Comparison of ENCODE assay signal across 1 cellular context in the genomic region with DNA sequence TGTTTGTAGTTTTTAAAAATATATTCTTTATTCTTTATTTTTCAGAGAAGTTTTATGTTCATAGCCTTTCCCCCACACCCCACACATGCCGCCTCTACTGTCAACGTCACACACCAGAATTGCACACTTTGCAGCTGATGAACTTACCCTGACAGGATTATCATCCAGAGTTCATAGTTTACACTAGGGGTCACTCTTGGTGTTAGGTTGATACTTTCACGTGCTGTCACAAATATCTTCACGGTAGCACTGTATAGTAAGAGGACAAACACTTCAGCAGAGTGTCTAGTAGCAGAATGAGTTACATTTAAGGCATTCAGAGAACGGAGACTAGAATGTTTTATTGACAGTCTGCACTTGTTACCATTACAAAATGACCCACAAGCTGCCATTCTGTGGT.
TF ChIP-seq lines count a peak whose summit lies in the region.

No MANE protein-coding gene starts in this region.

TF ChIP-seq in GM23338, 12 proteins besides CTCF, POLR2A, EP300 and RAD21 (continued from another document):
- TF ChIP-seq EZH2phosphoT487 (IDR thresholded peaks at IDR 0.05; ENCODE audit: unreplicated experiment) (no peak), STAT1 (IDR thresholded peaks at IDR 0.05; ENCODE audit: unreplicated experiment) (no peak)
